In the genomic region with DNA sequence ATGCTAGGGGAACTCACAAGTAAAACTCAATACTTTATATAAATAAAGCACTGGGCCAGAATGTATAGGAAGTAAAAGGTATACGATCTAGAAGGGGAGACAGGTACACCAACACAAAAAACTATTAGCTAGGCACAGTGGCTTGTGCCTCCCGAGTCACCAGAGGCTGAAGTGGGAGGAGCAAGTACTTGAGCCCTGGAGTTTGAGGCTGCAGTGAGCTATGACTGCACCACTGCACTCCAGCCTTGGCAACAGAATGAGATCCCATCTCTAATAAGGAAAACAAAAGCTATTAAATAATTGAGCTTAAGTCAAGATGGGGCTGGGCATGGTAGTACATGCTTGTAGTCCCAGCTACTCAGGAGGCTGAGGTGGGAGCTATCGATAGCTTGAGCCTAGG, we compare ENCODE assay signal across 1 cellular context.
TF ChIP-seq lines count a peak whose summit lies in the region.

No MANE protein-coding gene starts in this region.

TF ChIP-seq in K562, 482 proteins besides CTCF, POLR2A, EP300 and RAD21:
- TF ChIP-seq ARID3B (CRISPR knock-in tag; IDR thresholded peaks at IDR 0.05; ENCODE audit: borderline replicate concordance) (no peak), DACH1 (IDR thresholded peaks at IDR 0.05; ENCODE audit: partially characterized antibody) (no peak), CXXC5 (CRISPR knock-in tag; IDR thresholded peaks at IDR 0.05) (no peak), COPS2 (conservative IDR thresholded peaks at IDR 0.05) (no peak), HDAC6 (IDR thresholded peaks at IDR 0.05; ENCODE audit: low read depth, low read length) (no peak), NFYB (IDR thresholded peaks at IDR 0.05; ENCODE audit: extremely low read depth, insufficient read length) (no peak), JUNB (CRISPR knock-in tag; conservative IDR thresholded peaks at IDR 0.05) (no peak), NCOA1 (IDR thresholded peaks at IDR 0.05; ENCODE audit: low read depth) (no peak), NR1H2 (CRISPR knock-in tag; IDR thresholded peaks at IDR 0.05) (no peak), POLR2B (IDR thresholded peaks at IDR 0.05; ENCODE audit: low read depth, partially characterized antibody) (no peak), ZNF511 (CRISPR knock-in tag; IDR thresholded peaks at IDR 0.05) (no peak), SMARCB1 (IDR thresholded peaks at IDR 0.05; ENCODE audit: insufficient read length, low read depth) (no peak), ETS2 (tag; IDR thresholded peaks at IDR 0.05; ENCODE audit: borderline replicate concordance, poor library complexity, severe bottlenecking) (no peak)
- TF ChIP-seq, protein P1, sequence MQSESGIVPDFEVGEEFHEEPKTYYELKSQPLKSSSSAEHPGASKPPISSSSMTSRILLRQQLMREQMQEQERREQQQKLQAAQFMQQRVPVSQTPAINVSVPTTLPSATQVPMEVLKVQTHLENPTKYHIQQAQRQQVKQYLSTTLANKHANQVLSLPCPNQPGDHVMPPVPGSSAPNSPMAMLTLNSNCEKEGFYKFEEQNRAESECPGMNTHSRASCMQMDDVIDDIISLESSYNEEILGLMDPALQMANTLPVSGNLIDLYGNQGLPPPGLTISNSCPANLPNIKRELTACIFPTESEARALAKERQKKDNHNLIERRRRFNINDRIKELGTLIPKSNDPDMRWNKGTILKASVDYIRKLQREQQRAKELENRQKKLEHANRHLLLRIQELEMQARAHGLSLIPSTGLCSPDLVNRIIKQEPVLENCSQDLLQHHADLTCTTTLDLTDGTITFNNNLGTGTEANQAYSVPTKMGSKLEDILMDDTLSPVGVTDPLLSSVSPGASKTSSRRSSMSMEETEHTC (IDR thresholded peaks at IDR 0.05): no peak
- TF ChIP-seq, protein P2, sequence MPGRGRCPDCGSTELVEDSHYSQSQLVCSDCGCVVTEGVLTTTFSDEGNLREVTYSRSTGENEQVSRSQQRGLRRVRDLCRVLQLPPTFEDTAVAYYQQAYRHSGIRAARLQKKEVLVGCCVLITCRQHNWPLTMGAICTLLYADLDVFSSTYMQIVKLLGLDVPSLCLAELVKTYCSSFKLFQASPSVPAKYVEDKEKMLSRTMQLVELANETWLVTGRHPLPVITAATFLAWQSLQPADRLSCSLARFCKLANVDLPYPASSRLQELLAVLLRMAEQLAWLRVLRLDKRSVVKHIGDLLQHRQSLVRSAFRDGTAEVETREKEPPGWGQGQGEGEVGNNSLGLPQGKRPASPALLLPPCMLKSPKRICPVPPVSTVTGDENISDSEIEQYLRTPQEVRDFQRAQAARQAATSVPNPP (IDR thresholded peaks at IDR 0.05; ENCODE audit: borderline replicate concordance, insufficient read depth, insufficient read length): no peak
- TF ChIP-seq, protein P3, sequence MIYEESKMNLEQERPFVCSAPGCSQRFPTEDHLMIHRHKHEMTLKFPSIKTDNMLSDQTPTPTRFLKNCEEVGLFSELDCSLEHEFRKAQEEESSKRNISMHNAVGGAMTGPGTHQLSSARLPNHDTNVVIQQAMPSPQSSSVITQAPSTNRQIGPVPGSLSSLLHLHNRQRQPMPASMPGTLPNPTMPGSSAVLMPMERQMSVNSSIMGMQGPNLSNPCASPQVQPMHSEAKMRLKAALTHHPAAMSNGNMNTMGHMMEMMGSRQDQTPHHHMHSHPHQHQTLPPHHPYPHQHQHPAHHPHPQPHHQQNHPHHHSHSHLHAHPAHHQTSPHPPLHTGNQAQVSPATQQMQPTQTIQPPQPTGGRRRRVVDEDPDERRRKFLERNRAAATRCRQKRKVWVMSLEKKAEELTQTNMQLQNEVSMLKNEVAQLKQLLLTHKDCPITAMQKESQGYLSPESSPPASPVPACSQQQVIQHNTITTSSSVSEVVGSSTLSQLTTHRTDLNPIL (CRISPR knock-in tag; IDR thresholded peaks at IDR 0.05): no peak
